ENCODE assay signal across 9 cellular contexts in the genomic region with DNA sequence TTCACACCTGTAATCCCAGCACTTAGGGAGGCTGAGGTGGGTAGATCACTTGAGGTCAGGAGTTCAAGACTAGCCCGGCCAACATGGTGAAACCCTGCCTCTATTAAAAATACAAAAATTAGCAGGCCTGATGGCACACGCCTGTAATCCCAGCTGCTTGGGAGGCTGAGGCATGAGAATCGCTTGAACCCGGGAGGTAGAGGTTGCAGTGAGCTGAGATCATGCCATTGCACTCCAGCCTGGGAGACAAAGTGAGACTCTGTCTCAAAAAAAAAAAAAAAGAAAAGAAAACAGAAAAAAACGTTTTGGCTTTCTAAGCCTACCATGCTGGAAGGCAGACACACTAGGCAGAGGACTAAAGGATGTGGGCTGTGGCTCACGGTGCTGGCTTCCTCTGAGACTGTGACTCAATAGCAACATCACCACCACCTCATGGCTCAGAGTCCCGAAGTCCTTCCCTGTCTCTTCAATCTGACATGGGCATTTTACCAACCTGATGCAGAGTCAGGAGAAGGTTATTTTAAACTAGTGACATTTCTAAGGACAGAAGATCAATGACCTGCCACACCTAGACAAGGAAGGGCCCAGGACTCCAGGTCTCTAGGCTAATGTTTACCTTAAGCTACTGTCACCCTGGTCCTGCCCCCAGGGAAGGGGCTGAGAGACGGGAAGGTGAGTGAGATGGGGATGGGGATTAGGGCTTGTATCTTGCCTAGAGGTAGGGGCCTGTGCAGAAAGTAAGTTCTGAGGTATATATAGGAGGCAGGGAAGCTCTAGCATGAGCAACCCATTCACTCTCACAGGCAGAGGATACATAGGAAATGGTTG. TPM values are rescaled to one million over a fixed set of nuclear protein-coding genes. Genes with fewer than 3 reads are reported as not detected.
DNase-seq lines count a peak whose midpoint lies in the region; ATAC-seq and TF ChIP-seq lines count a peak whose summit lies in the region.
"Had no signal": no experiment of that assay in that cellular context is flagged by ENCODE, and none has a peak within 500 bp of the region (broad histone marks: within the 10 kb centered on the region; RNA-seq: fewer than 3 reads in every experiment).

No MANE protein-coding gene starts in this region.

- no peaks in the 10 kb centered on the region for H3K27me3 Mint-ChIP-seq in HFFc6 (ENCODE audit: insufficient read depth)
- H3K27me3 Mint-ChIP-seq in activated naive CD4-positive, alpha-beta T cell treated with anti-CD3 and anti-CD28 coated beads, Interleukin-2, amount 50 U/mL, for 24 hours = no peaks in the 10 kb centered on the region
- H3K27me3 Mint-ChIP-seq in stimulated activated naive CD8-positive, alpha-beta T cell treated with anti-CD3 and anti-CD28 coated beads, Interleukin-15, Interleukin-2, amounts not matched to agents 100 ng/mL and 50 ng/mL, for 24 hours = no peaks in the 10 kb centered on the region

- ATAC-seq in right lobe of liver = peak; percentile 28 to 62 (median 54)

- TF ChIP-seq CTCF in HFFc6 (IDR thresholded peaks at IDR 0.05) = no peak
- no peak for TF ChIP-seq CTCF in right lobe of liver (IDR thresholded peaks at IDR 0.05)
- no peak for TF ChIP-seq CTCF in adrenal gland (IDR thresholded peaks at IDR 0.05)

- H3K27ac Mint-ChIP-seq in HFFc6 = peak overlapping the region; percentile 90
- H3K27ac Mint-ChIP-seq in activated naive CD4-positive, alpha-beta T cell treated with anti-CD3 and anti-CD28 coated beads, Interleukin-2, amount 50 U/mL, for 24 hours = peak overlapping the region; percentile 97
- H3K27ac Mint-ChIP-seq in stimulated activated naive CD8-positive, alpha-beta T cell treated with anti-CD3 and anti-CD28 coated beads, Interleukin-15, Interleukin-2, amounts not matched to agents 100 ng/mL and 50 ng/mL, for 24 hours = peak overlapping the region; percentile 97

- H3K36me3 ChIP-seq in right lobe of liver (no peaks in the 10 kb centered on the region), adrenal gland (replicated peaks in 1 of 2) (no peaks in the 10 kb centered on the region)

- intact Hi-C loops in right lobe of liver (cut with DNase I) = no loop called here
- intact Hi-C loops in adrenal gland (cut with DNase I) = no loop called here

- H3K27me3 ChIP-seq in right lobe of liver = no peaks in the 10 kb centered on the region
- no peaks in the 10 kb centered on the region for H3K27me3 ChIP-seq in adrenal gland

- H3K4me1 ChIP-seq in right lobe of liver (no peaks in the 10 kb centered on the region), adrenal gland (replicated peaks in 1 of 2) (no peaks in the 10 kb centered on the region)

- peaks cover 42% of the 10 kb centered on the region for H3K4me1 Mint-ChIP-seq in HFFc6 (ENCODE audit: low read depth)
- H3K4me1 Mint-ChIP-seq in activated naive CD4-positive, alpha-beta T cell treated with anti-CD3 and anti-CD28 coated beads, Interleukin-2, amount 50 U/mL, for 24 hours = peaks cover 64% of the 10 kb centered on the region
- peaks cover 64% of the 10 kb centered on the region for H3K4me1 Mint-ChIP-seq in stimulated activated naive CD8-positive, alpha-beta T cell treated with anti-CD3 and anti-CD28 coated beads, Interleukin-15, Interleukin-2, amounts not matched to agents 100 ng/mL and 50 ng/mL, for 24 hours (ENCODE audit: low read depth)

- H3K9me3 Mint-ChIP-seq in HFFc6 = no peaks in the 10 kb centered on the region
- no peaks in the 10 kb centered on the region for H3K9me3 Mint-ChIP-seq in activated naive CD4-positive, alpha-beta T cell treated with anti-CD3 and anti-CD28 coated beads, Interleukin-2, amount 50 U/mL, for 24 hours
- no peaks in the 10 kb centered on the region for H3K9me3 Mint-ChIP-seq in stimulated activated naive CD8-positive, alpha-beta T cell treated with anti-CD3 and anti-CD28 coated beads, Interleukin-15, Interleukin-2, amounts not matched to agents 100 ng/mL and 50 ng/mL, for 24 hours

- H3K4me3 ChIP-seq in right lobe of liver (no peak overlapping the region), adrenal gland (no peak overlapping the region)

- WGBS in right lobe of liver (ENCODE audit: insufficient coverage, low coverage, low lambda C conversion rate, missing lambda C conversion rate) = 38% methylated on average over 8 of the region's 8 CpGs
- 66 to 68% (median 67%) methylated on average over 8 of the region's 8 CpGs for WGBS in adrenal gland, 4 donors

- H3K4me3 Mint-ChIP-seq in HFFc6 = peak overlapping the region; percentile 32; the same call in 1 of the 2 replicates
- H3K4me3 Mint-ChIP-seq in activated naive CD4-positive, alpha-beta T cell treated with anti-CD3 and anti-CD28 coated beads, Interleukin-2, amount 50 U/mL, for 24 hours = peak overlapping the region; percentile 45
- peak overlapping the region; percentile 67 for H3K4me3 Mint-ChIP-seq in stimulated activated naive CD8-positive, alpha-beta T cell treated with anti-CD3 and anti-CD28 coated beads, Interleukin-15, Interleukin-2, amounts not matched to agents 100 ng/mL and 50 ng/mL, for 24 hours

- DNase-seq in ELF-1 (ENCODE audit: low read depth, low spot score) = peak; percentile 45
- DNase-seq in HFFc6 = peak; percentile 73
- peak; percentile 68 for DNase-seq in RKO (ENCODE audit: low spot score)
- no peak for DNase-seq in right lobe of liver
- DNase-seq in DMS79 treated with DMSO at 0.1 percent for 48 hours (lab: John Stamatoyannopoulos, UW) = no peak
- no peak for DNase-seq in adrenal gland

- no peaks in the 10 kb centered on the region for H3K9me3 ChIP-seq in right lobe of liver
- no peaks in the 10 kb centered on the region for H3K9me3 ChIP-seq in adrenal gland (replicated peaks in 1 of 3)

- H3K27ac ChIP-seq in right lobe of liver = peak overlapping the region in 1 of 3 donors; percentile 13
- peak overlapping the region in 1 of 5 donors; percentile 34 for H3K27ac ChIP-seq in adrenal gland

- TF ChIP-seq POLR2A in right lobe of liver (IDR thresholded peaks at IDR 0.05) (no peak), adrenal gland (IDR thresholded peaks at IDR 0.05) (no peak)

- no peaks in the 10 kb centered on the region for H3K36me3 Mint-ChIP-seq in HFFc6 (ENCODE audit: low read depth)
- no peaks in the 10 kb centered on the region for H3K36me3 Mint-ChIP-seq in activated naive CD4-positive, alpha-beta T cell treated with anti-CD3 and anti-CD28 coated beads, Interleukin-2, amount 50 U/mL, for 24 hours
- H3K36me3 Mint-ChIP-seq in stimulated activated naive CD8-positive, alpha-beta T cell treated with anti-CD3 and anti-CD28 coated beads, Interleukin-15, Interleukin-2, amounts not matched to agents 100 ng/mL and 50 ng/mL, for 24 hours (ENCODE audit: low read depth) = no peaks in the 10 kb centered on the region

RNA-seq across cellular contexts. Expression of a gene that starts 3.7 kb away (rescaled TPM):
- total RNA-seq in HFFc6 (2021; fragmentation: NEBNext Ultra II Directional; extraction: Animal tissue kit (Norgen Biotek cat#: 25700)) = under 1 TPM; 0.28 to 0.91 (median 0.83) TPM
- total RNA-seq in right lobe of liver = 1 to 10 TPM; 1.2 to 5.1 (median 2.3) TPM
- total RNA-seq in adrenal gland = 10 to 100 TPM in 6 of 8 donors, 1 to 10 TPM in 2; 4.6 to 15.2 (median 10.7) TPM
- polyA plus RNA-seq in adrenal gland = 10 to 100 TPM in 2 of 3 donors, 1 to 10 TPM in 1; 9.8 to 24.8 (median 18.4) TPM
- polyA plus RNA-seq: keratinocyte had no signal

RNA-seq across cellular contexts. Expression of a gene that starts 12.0 kb away (rescaled TPM):
- total RNA-seq in HFFc6 (2021; fragmentation: NEBNext Ultra II Directional; extraction: Animal tissue kit (Norgen Biotek cat#: 25700)) = not detected
- not detected for total RNA-seq in right lobe of liver
- total RNA-seq in adrenal gland = not detected
- not detected for polyA plus RNA-seq in adrenal gland
- polyA plus RNA-seq: keratinocyte had no signal

RNA-seq across cellular contexts. Expression of a gene that starts 19.5 kb away (rescaled TPM):
- 10 to 100 TPM; 14.3 to 19.9 (median 18.2) TPM for total RNA-seq in HFFc6 (2021; fragmentation: NEBNext Ultra II Directional; extraction: Animal tissue kit (Norgen Biotek cat#: 25700))
- total RNA-seq in right lobe of liver (1 to 10 TPM in 2 of 6 experiments, under 1 TPM in 4; 0.37 to 2.9 (median 0.75) TPM), adrenal gland (10 to 100 TPM in 4 of 8 donors, 1 to 10 TPM in 4; 6.5 to 16.2 (median 9.6) TPM)
- polyA plus RNA-seq in adrenal gland = 1 to 10 TPM; 4.9 to 8.1 (median 5.9) TPM

RNA-seq across cellular contexts. Expression of a gene that starts 23.8 kb away (rescaled TPM):
- total RNA-seq in HFFc6 (2021; fragmentation: NEBNext Ultra II Directional; extraction: Animal tissue kit (Norgen Biotek cat#: 25700)) = 10 to 100 TPM; 68.8 to 99.6 (median 87.9) TPM
- total RNA-seq in right lobe of liver (10 to 100 TPM in 2 of 6 experiments, 1 to 10 TPM in 4; 4.9 to 11.3 (median 7.0) TPM), adrenal gland (10 to 100 TPM; 29.4 to 63.9 (median 39.0) TPM)
- polyA plus RNA-seq in adrenal gland = 10 to 100 TPM; 21.2 to 33.5 (median 28.2) TPM

RNA-seq across cellular contexts. Expression of a gene that starts 54.9 kb away (rescaled TPM):
- total RNA-seq in HFFc6 (2021; fragmentation: NEBNext Ultra II Directional; extraction: Animal tissue kit (Norgen Biotek cat#: 25700)) = 1 to 10 TPM; 4.0 to 6.9 (median 5.2) TPM
- total RNA-seq in right lobe of liver (1 to 10 TPM; 1.5 to 4.0 (median 2.6) TPM), adrenal gland (100 to 1,000 TPM in 1 of 8 donors, 10 to 100 TPM in 3, 1 to 10 TPM in 4; 4.6 to 124 (median 8.5) TPM)
- 10 to 100 TPM in 2 of 3 donors, 1 to 10 TPM in 1; 9.6 to 21.5 (median 11.7) TPM for polyA plus RNA-seq in adrenal gland

Comparison
In these comparisons a context has a peak if more than half of its experiments do, and no peak if none do; other contexts are left out.
1. DNase-seq: peak in ELF-1 (single experiment), HFFc6 (single experiment) and RKO (single experiment); none in right lobe of liver (0 of 3), DMS79 treated with DMSO at 0.1 percent for 48 hours (single experiment) and adrenal gland (0 of 7).
2. Peak in every context shown above with its lines, with median percentiles within 50 percentile points of each other: H3K27ac Mint-ChIP-seq and H3K4me3 Mint-ChIP-seq.